ENCODE assay signal across 1 cellular context in the genomic region with DNA sequence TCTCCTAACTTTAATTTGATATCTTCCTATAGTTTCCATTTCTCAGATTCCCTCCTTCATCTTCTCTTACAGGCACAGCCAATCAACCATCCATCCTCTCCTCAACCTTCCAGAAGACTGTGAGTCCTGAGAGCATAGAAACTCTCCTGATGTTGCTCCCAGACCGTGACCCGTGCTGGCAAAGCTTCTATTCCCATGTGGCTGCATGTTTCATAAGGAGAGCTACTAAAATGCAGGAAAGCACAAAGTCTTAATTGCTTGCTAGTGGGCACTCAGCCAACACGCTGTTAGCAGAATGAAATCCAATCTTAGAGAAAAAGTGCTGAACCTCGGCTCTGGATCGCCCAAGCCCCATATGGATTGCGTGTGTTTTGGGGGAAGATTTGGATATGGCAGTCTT.
TF ChIP-seq lines count a peak whose summit lies in the region.

No MANE protein-coding gene starts in this region.

TF ChIP-seq in IMR-90, 13 proteins besides CTCF, POLR2A, EP300 and RAD21 (continued from another document):
- TF ChIP-seq, protein P1, sequence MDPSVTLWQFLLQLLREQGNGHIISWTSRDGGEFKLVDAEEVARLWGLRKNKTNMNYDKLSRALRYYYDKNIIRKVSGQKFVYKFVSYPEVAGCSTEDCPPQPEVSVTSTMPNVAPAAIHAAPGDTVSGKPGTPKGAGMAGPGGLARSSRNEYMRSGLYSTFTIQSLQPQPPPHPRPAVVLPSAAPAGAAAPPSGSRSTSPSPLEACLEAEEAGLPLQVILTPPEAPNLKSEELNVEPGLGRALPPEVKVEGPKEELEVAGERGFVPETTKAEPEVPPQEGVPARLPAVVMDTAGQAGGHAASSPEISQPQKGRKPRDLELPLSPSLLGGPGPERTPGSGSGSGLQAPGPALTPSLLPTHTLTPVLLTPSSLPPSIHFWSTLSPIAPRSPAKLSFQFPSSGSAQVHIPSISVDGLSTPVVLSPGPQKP (IDR thresholded peaks at IDR 0.05; ENCODE audit: borderline replicate concordance, low read depth, low read length), result no peak
- TF ChIP-seq FOS (IDR thresholded peaks at IDR 0.05; ENCODE audit: low read depth, low read length), result no peak
- TF ChIP-seq SMC3 (IDR thresholded peaks at IDR 0.05; ENCODE audit: low read depth, low read length), result no peak
- no peak for TF ChIP-seq RFX5 (IDR thresholded peaks at IDR 0.05; ENCODE audit: low read depth, low read length)
- no peak for TF ChIP-seq NFE2L2 (IDR thresholded peaks at IDR 0.05; ENCODE audit: low read depth, low read length)
- TF ChIP-seq, protein P2, sequence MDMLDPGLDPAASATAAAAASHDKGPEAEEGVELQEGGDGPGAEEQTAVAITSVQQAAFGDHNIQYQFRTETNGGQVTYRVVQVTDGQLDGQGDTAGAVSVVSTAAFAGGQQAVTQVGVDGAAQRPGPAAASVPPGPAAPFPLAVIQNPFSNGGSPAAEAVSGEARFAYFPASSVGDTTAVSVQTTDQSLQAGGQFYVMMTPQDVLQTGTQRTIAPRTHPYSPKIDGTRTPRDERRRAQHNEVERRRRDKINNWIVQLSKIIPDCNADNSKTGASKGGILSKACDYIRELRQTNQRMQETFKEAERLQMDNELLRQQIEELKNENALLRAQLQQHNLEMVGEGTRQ (IDR thresholded peaks at IDR 0.05; ENCODE audit: low read depth, low read length), result no peak
- no peak for TF ChIP-seq CEBPB (IDR thresholded peaks at IDR 0.05; ENCODE audit: low read depth, low read length)
- no peak for TF ChIP-seq RCOR1 (IDR thresholded peaks at IDR 0.05; ENCODE audit: insufficient replicate concordance, low read length)
- no peak for TF ChIP-seq MAZ (IDR thresholded peaks at IDR 0.05; ENCODE audit: borderline replicate concordance, low read depth, low read length)
- no peak for TF ChIP-seq BHLHE40 (IDR thresholded peaks at IDR 0.05; ENCODE audit: low read depth, low read length)
- no peak for TF ChIP-seq CHD1 (IDR thresholded peaks at IDR 0.05; ENCODE audit: low read depth, low read length)
- no peak for TF ChIP-seq MAFK (IDR thresholded peaks at IDR 0.05; ENCODE audit: low read depth, low read length)
